ENCODE assay signal across 11 cellular contexts in the genomic region with DNA sequence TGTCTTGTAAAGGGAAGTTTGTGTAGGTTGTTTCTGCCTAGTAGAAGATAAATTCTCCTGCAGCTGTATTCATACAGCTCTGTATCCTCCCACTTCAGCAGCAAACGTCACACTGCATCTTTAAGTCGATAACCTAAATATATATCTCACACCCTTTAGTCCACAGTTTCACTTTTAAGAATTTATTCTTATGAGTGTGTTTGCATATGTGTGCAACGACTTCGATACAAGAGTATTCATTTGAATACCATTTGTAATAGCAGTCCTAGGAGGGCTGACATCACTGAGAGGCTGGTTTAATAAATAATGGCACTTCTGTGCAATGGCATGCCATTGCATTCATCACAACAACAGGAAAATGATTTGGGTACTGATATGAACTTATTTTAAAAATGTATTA.
DNase-seq lines count a peak whose midpoint lies in the region; ATAC-seq lines count a peak whose summit lies in the region.
"Had no signal": no experiment of that assay in that cellular context is flagged by ENCODE, and none has a peak within 500 bp of the region (broad histone marks: within the 10 kb centered on the region; RNA-seq: fewer than 3 reads in every experiment).

No MANE protein-coding gene starts in this region.

- ATAC-seq in GM18868 (IDR thresholded peaks at IDR 0.05; ENCODE audit: unreplicated experiment): peak; percentile 59
- peak; percentile 65 for ATAC-seq in GM21528 (IDR thresholded peaks at IDR 0.05; ENCODE audit: low FRiP score, unreplicated experiment)
- peak; percentile 72 for ATAC-seq in HG03159 (IDR thresholded peaks at IDR 0.05; ENCODE audit: unreplicated experiment)
- ATAC-seq: activated CD8-positive, alpha-beta T cell treated with anti-CD3 and anti-CD28 coated beads for 36 hours had no signal

- peak; percentile 9 for DNase-seq in kidney glomerular epithelial cell (lab: John Stamatoyannopoulos, UW)
- no peak for DNase-seq in SK-N-DZ (ENCODE audit: low spot score)
- no peak for DNase-seq in NCI-H774 (lab: John Stamatoyannopoulos, UW)
- DNase-seq in NCI-H510A (lab: John Stamatoyannopoulos, UW): no peak
- no peak for DNase-seq in NCI-H1105 treated with DMSO at 0.1 percent for 48 hours (lab: John Stamatoyannopoulos, UW)
- DNase-seq: activated CD8-positive, alpha-beta T cell treated with anti-CD3 and anti-CD28 coated beads for 36 hours; NCI-H524 treated with DMSO at 0.1 percent for 48 hours; SK-N-SH had no signal
